Comparison of ENCODE assay signal across 29 cellular contexts in genomic region chr2:15856318-15856717, GRCh38.
DNase-seq lines count a peak whose midpoint lies in the region; ATAC-seq, FAIRE-seq and TF ChIP-seq lines count a peak whose summit lies in the region.
"Had no signal": no experiment of that assay in that cellular context is flagged by ENCODE, and none has a peak within 500 bp of the region (broad histone marks: within the 10 kb centered on the region; RNA-seq: fewer than 3 reads in every experiment).

No MANE protein-coding gene starts in this region.

- H3K79me2 ChIP-seq in K562 (ENCODE audit: control insufficient read depth, insufficient read depth, low read length), result no peaks in the 10 kb centered on the region

- peak overlapping the region; percentile 0 for H3K27ac Mint-ChIP-seq in progenitor cell of endocrine pancreas
- H3K27ac Mint-ChIP-seq in activated T-cell treated with anti-CD3 and anti-CD28 coated beads, Interleukin-2, amount 50 U/mL, for 24 hours, result no peak overlapping the region
- H3K27ac Mint-ChIP-seq: B cell; CD14-positive monocyte; CD4-positive, alpha-beta memory T cell; CD4-positive, CD25-positive, alpha-beta regulatory T cell; CD8-positive, alpha-beta memory T cell had no signal

- whole genome bisulfite sequencing in K562 (ENCODE audit: insufficient coverage, low coverage, missing lambda C conversion rate), result 0% methylated on average over 3 of the region's 3 CpGs
- WGBS in esophagus muscularis mucosa, result 86% methylated on average over 3 of the region's 3 CpGs

- H3K4me3 ChIP-seq in K562, result no peak overlapping the region
- no peak overlapping the region for H3K4me3 ChIP-seq in esophagus muscularis mucosa
- H3K4me3 ChIP-seq: BLaER1 treated with 17β-estradiol and CSF1 and Interleukin-3, amounts not matched to agents 10 nM and 100 nM; GM12878 had no signal

- BruUV-seq in K562 (replicated peaks; lab: Mats Ljungman, UMichigan), result no TSS peak

- POLR2A ChIA-PET in K562 (lab: Yijun Ruan, JAX), result no interaction called here

- TF ChIP-seq POLR2A in K562 (conservative IDR thresholded peaks at IDR 0.05) (no peak), esophagus muscularis mucosa (IDR thresholded peaks at IDR 0.05; ENCODE audit: low read depth) (no peak)

- no peaks in the 10 kb centered on the region for H3K4me1 Mint-ChIP-seq in progenitor cell of endocrine pancreas (ENCODE audit: low read depth)
- H3K4me1 Mint-ChIP-seq in activated T-cell treated with anti-CD3 and anti-CD28 coated beads, Interleukin-2, amount 50 U/mL, for 24 hours (ENCODE audit: low read depth), result no peaks in the 10 kb centered on the region
- H3K4me1 Mint-ChIP-seq: B cell; CD14-positive monocyte; CD4-positive, alpha-beta memory T cell; CD4-positive, CD25-positive, alpha-beta regulatory T cell; CD8-positive, alpha-beta memory T cell had no signal

- peak overlapping the region; percentile 81 for H2AFZ ChIP-seq in K562 (ENCODE audit: low read depth, low read length)

- H3K9me1 ChIP-seq in K562 (ENCODE audit: control insufficient read depth, insufficient read depth, low read length), result no peaks in the 10 kb centered on the region

- H3K36me3 ChIP-seq in K562 (ENCODE audit: control insufficient read depth, insufficient read depth, low read length) (no peaks in the 10 kb centered on the region), esophagus muscularis mucosa (no peaks in the 10 kb centered on the region)
- H3K36me3 ChIP-seq: BLaER1 treated with 17β-estradiol and CSF1 and Interleukin-3, amounts not matched to agents 10 nM and 100 nM had no signal

- peaks cover 10% of the 10 kb centered on the region for H3K27me3 Mint-ChIP-seq in progenitor cell of endocrine pancreas
- H3K27me3 Mint-ChIP-seq in activated T-cell treated with anti-CD3 and anti-CD28 coated beads, Interleukin-2, amount 50 U/mL, for 24 hours, result peaks cover 21% of the 10 kb centered on the region
- H3K27me3 Mint-ChIP-seq: CD4-positive, CD25-positive, alpha-beta regulatory T cell had no signal

- DNase-seq in K562 (ENCODE audit: extremely low read depth in 1 of 4, low spot score in 3 of 4) (no peak), esophagus muscularis mucosa (ENCODE audit: extremely low spot score) (peak; percentile 45), progenitor cell of endocrine pancreas (ENCODE audit: low spot score, unreplicated experiment) (no peak), C1 segment of cervical spinal cord (lab: John Stamatoyannopoulos, UW) (no peak), AG08396 (ENCODE audit: low spot score) (no peak), NCI-H748 (lab: John Stamatoyannopoulos, UW; ENCODE audit: unreplicated experiment) (no peak)
- DNase-seq in activated T-cell treated with anti-CD3 and anti-CD28 coated beads, Interleukin-2, amount 50 U/mL, for 24 hours, result no peak
- DNase-seq: 8988T; ACHN; AML-193; CD4-positive, alpha-beta memory T cell; CD4-positive, CD25-positive, alpha-beta regulatory T cell; CD8-positive, alpha-beta memory T cell; COR-L47; DMS 273 treated with DMSO at 0.1 percent for 48 hours; DMS153; DMS53; DMS79; DND-41; EL; GDM1 had no signal

- H3K4me1 ChIP-seq in K562 (replicated peaks in 1 of 2; ENCODE audit: control insufficient read depth in 2 of 2, insufficient read depth in 2 of 2, low read length in 2 of 2) (no peaks in the 10 kb centered on the region), esophagus muscularis mucosa (no peaks in the 10 kb centered on the region)
- H3K4me1 ChIP-seq: BLaER1 treated with 17β-estradiol and CSF1 and Interleukin-3, amounts not matched to agents 10 nM and 100 nM had no signal

- peaks cover 0 to 2% of the 10 kb centered on the region in 2 experiments; a peak in 3 of 5 replicates for H3K27me3 ChIP-seq in K562 (ENCODE audit: control insufficient read depth in 2 of 2, insufficient read depth in 2 of 2, low read length in 2 of 2)
- peaks cover 0 to 8% (median 0%) of the 10 kb centered on the region in 4 donors for H3K27me3 ChIP-seq in esophagus muscularis mucosa
- H3K27me3 ChIP-seq: BLaER1 treated with 17β-estradiol and CSF1 and Interleukin-3, amounts not matched to agents 10 nM and 100 nM had no signal

- H3K4me2 ChIP-seq in K562 (ENCODE audit: insufficient read depth, low read length), result peak overlapping the region; percentile 52
- H3K4me2 ChIP-seq: BLaER1 treated with 17β-estradiol and CSF1 and Interleukin-3, amounts not matched to agents 10 nM and 100 nM had no signal

- no peak overlapping the region for H3K9ac ChIP-seq in K562 (ENCODE audit: insufficient read depth in 1 of 2, low read depth in 2 of 2, low read length in 2 of 2)
- H3K9ac ChIP-seq: BLaER1 treated with 17β-estradiol and CSF1 and Interleukin-3, amounts not matched to agents 10 nM and 100 nM had no signal

- H3K9me3 Mint-ChIP-seq in progenitor cell of endocrine pancreas (ENCODE audit: low read depth), result peaks cover 7% of the 10 kb centered on the region
- no peaks in the 10 kb centered on the region for H3K9me3 Mint-ChIP-seq in activated T-cell treated with anti-CD3 and anti-CD28 coated beads, Interleukin-2, amount 50 U/mL, for 24 hours

- TF ChIP-seq RAD21 in Ishikawa (IDR thresholded peaks at IDR 0.05; ENCODE audit: low read depth) (no peak), K562 (CRISPR knock-in tag; conservative IDR thresholded peaks at IDR 0.05 in 1 of 2, IDR thresholded peaks at IDR 0.05 in 1 of 2) (no peak)

- CTCF ChIA-PET in K562 (lab: Yijun Ruan, JAX; ENCODE audit: low intra/inter-chr PET ratio), result no interaction called here

- no peaks in the 10 kb centered on the region for H4K20me1 ChIP-seq in K562 (replicated peaks; ENCODE audit: control insufficient read depth, insufficient read depth, low read length)
- H4K20me1 ChIP-seq: BLaER1 treated with 17β-estradiol and CSF1 and Interleukin-3, amounts not matched to agents 10 nM and 100 nM had no signal

- TF ChIP-seq CTCF in K562 (IDR thresholded peaks at IDR 0.05 in 2 of 3, conservative IDR thresholded peaks at IDR 0.05 in 1 of 3; ENCODE audit: insufficient read depth in 2 of 3, low read depth in 1 of 3, low read length in 3 of 3) (no peak), esophagus muscularis mucosa (IDR thresholded peaks at IDR 0.05) (no peak), progenitor cell of endocrine pancreas (IDR thresholded peaks at IDR 0.05; ENCODE audit: unreplicated experiment) (no peak)

- intact Hi-C loops in K562 (cut with micrococcal nuclease), result no loop called here
- intact Hi-C loops in esophagus muscularis mucosa (cut with DNase I), result no loop called here

- H3K27ac ChIP-seq in K562 (ENCODE audit: extremely low read depth, low read depth, low read length) (no peak overlapping the region), esophagus muscularis mucosa (replicated peaks in 1 of 4) (no peak overlapping the region)
- H3K27ac ChIP-seq: BLaER1 treated with 17β-estradiol and CSF1 and Interleukin-3, amounts not matched to agents 10 nM and 100 nM had no signal

- H3K4me3 Mint-ChIP-seq in progenitor cell of endocrine pancreas (ENCODE audit: low read depth), result no peak overlapping the region
- no peak overlapping the region for H3K4me3 Mint-ChIP-seq in activated T-cell treated with anti-CD3 and anti-CD28 coated beads, Interleukin-2, amount 50 U/mL, for 24 hours
- H3K4me3 Mint-ChIP-seq: B cell; CD14-positive monocyte; CD4-positive, alpha-beta memory T cell; CD4-positive, CD25-positive, alpha-beta regulatory T cell; CD8-positive, alpha-beta memory T cell had no signal

- peaks cover 1% of the 10 kb centered on the region for H3K36me3 Mint-ChIP-seq in progenitor cell of endocrine pancreas (ENCODE audit: insufficient read depth)
- H3K36me3 Mint-ChIP-seq in activated T-cell treated with anti-CD3 and anti-CD28 coated beads, Interleukin-2, amount 50 U/mL, for 24 hours (ENCODE audit: low read depth), result no peaks in the 10 kb centered on the region
- H3K36me3 Mint-ChIP-seq: CD14-positive monocyte; CD4-positive, CD25-positive, alpha-beta regulatory T cell; CD8-positive, alpha-beta memory T cell had no signal

- H3K9me3 ChIP-seq in K562 (replicated peaks; ENCODE audit: control insufficient read depth, insufficient read depth, low read depth, low read length) (no peaks in the 10 kb centered on the region), esophagus muscularis mucosa (no peaks in the 10 kb centered on the region)
- H3K9me3 ChIP-seq: BLaER1 treated with 17β-estradiol and CSF1 and Interleukin-3, amounts not matched to agents 10 nM and 100 nM had no signal

- FAIRE-seq in K562 (lab: Jason Lieb, UNC), result no peak
- FAIRE-seq: GM12878, GM12892, GM18507, GM19239 had no signal

- ATAC-seq in K562, result no peak
- ATAC-seq: GM12878 had no signal

- in situ Hi-C loops in K562 (cut with MboI), result no loop called here

- no peak for TF ChIP-seq EP300 in Ishikawa (IDR thresholded peaks at IDR 0.05; ENCODE audit: borderline replicate concordance)
- no peak for TF ChIP-seq EP300 in K562 (IDR thresholded peaks at IDR 0.05; ENCODE audit: low read length)
- TF ChIP-seq EP300 in esophagus muscularis mucosa (IDR thresholded peaks at IDR 0.05), result no peak

TF ChIP-seq in Ishikawa, 13 proteins besides CTCF, POLR2A, EP300 and RAD21:
- no peak for TF ChIP-seq TAF1 (IDR thresholded peaks at IDR 0.05; ENCODE audit: low read depth)
- TF ChIP-seq, protein P1, sequence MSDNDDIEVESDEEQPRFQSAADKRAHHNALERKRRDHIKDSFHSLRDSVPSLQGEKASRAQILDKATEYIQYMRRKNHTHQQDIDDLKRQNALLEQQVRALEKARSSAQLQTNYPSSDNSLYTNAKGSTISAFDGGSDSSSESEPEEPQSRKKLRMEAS (IDR thresholded peaks at IDR 0.05), result no peak
- no peak for TF ChIP-seq FOXM1 (IDR thresholded peaks at IDR 0.05; ENCODE audit: borderline replicate concordance, low read depth)
- TF ChIP-seq YY1 (IDR thresholded peaks at IDR 0.05; ENCODE audit: low read depth), result 0 out of 2 replicates have a peak, but pooled peaks have one; percentile 39
- TF ChIP-seq NFIC (IDR thresholded peaks at IDR 0.05), result no peak
TF ChIP-seq in Ishikawa: peak in this region for 1.

TF ChIP-seq in K562, 482 proteins besides CTCF, POLR2A, EP300 and RAD21:
- TF ChIP-seq YY1 (IDR thresholded peaks at IDR 0.05; ENCODE audit: borderline replicate concordance in 1 of 3, control insufficient read depth in 1 of 3, extremely low read depth in 1 of 3, insufficient read depth in 3 of 3, insufficient read length in 1 of 3, insufficient replicate concordance in 2 of 3, low read depth in 1 of 3, low read length in 2 of 3) (peak in 1 of 3 experiments; percentile 84), KAT8 (IDR thresholded peaks at IDR 0.05; ENCODE audit: low read depth) (peak; percentile 45; the same call in 1 of the 2 replicates), ERF (CRISPR knock-in tag; IDR thresholded peaks at IDR 0.05) (no peak), TEAD4 (IDR thresholded peaks at IDR 0.05; ENCODE audit: low read length) (peak; percentile 34; the same call in 1 of the 2 replicates), TEAD4 (CRISPR knock-in tag; IDR thresholded peaks at IDR 0.05; ENCODE audit: borderline replicate concordance) (no peak)
TF ChIP-seq in K562: peak in this region for 3.
